25 cellular contexts compared by ENCODE assay signal in the genomic region with DNA sequence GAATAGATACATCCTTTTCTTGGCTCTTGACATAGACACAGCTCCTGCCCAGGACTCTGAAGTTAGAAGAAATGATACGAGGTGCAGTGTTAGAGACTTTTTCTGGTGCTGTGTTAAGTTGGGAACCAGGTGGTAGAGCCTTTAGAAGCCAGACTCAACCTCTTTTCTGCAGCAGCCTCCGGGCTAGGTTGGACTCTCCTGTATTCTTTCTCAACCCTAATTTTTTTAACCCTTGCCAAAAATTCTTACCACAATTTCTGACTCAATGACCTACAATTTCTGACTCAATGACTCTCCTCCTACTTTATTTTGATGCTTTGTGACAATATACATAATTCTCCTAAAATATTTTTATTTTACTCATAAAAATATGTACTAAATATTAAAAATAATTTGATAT.
DNase-seq lines count a peak whose midpoint lies in the region; ATAC-seq, FAIRE-seq and TF ChIP-seq lines count a peak whose summit lies in the region.
"Had no signal": no experiment of that assay in that cellular context is flagged by ENCODE, and none has a peak within 500 bp of the region (broad histone marks: within the 10 kb centered on the region; RNA-seq: fewer than 3 reads in every experiment).

No MANE protein-coding gene starts in this region.

- no peak overlapping the region for H3K27ac Mint-ChIP-seq in activated naive CD4-positive, alpha-beta T cell treated with anti-CD3 and anti-CD28 coated beads, Interleukin-2, amount 50 U/mL, for 72 hours
- H3K27ac Mint-ChIP-seq: CD14-positive monocyte; CD4-positive, alpha-beta memory T cell; CD8-positive, alpha-beta memory T cell had no signal

- H3K79me2 ChIP-seq in PC-3 (ENCODE audit: low read length) = no peaks in the 10 kb centered on the region

- H3K36me3 Mint-ChIP-seq in activated naive CD4-positive, alpha-beta T cell treated with anti-CD3 and anti-CD28 coated beads, Interleukin-2, amount 50 U/mL, for 72 hours = peaks cover 0 to 12% of the 10 kb centered on the region in 2 donors
- H3K36me3 Mint-ChIP-seq: CD14-positive monocyte; CD4-positive, alpha-beta memory T cell; CD4-positive, CD25-positive, alpha-beta regulatory T cell; CD8-positive, alpha-beta memory T cell had no signal

- no peak overlapping the region for H3K27ac ChIP-seq in PC-3 (ENCODE audit: low read length)
- no peak overlapping the region for H3K27ac ChIP-seq in kidney (ENCODE audit: low read depth in 2 of 2, low read length in 2 of 2)
- H3K27ac ChIP-seq: BLaER1 had no signal

- BruUV-seq in PC-3 (replicated peaks; lab: Mats Ljungman, UMichigan) = no TSS peak

- H3F3A ChIP-seq in PC-3 (ENCODE audit: low read length, unreplicated experiment) = no peaks in the 10 kb centered on the region

- H3K4me2 ChIP-seq in PC-3 (ENCODE audit: low read length) = no peak overlapping the region
- H3K4me2 ChIP-seq: BLaER1 had no signal

- peaks cover 5 to 16% of the 10 kb centered on the region in 2 donors for H3K9me3 Mint-ChIP-seq in activated naive CD4-positive, alpha-beta T cell treated with anti-CD3 and anti-CD28 coated beads, Interleukin-2, amount 50 U/mL, for 72 hours

- TF ChIP-seq CTCF in PC-3 (conservative IDR thresholded peaks at IDR 0.05; ENCODE audit: low read depth, low read length) (no peak), epithelial cell of esophagus (IDR thresholded peaks at IDR 0.05; ENCODE audit: insufficient read depth, low read depth, low read length, missing control alignments) (no peak), kidney (IDR thresholded peaks at IDR 0.05; ENCODE audit: borderline replicate concordance, extremely low read depth, insufficient read depth) (no peak)

- peak; percentile 11 for FAIRE-seq in kidney (lab: Jason Lieb, UNC)
- FAIRE-seq: A204.1, D721Med, G401.6, GM12891, GM19239 had no signal

- H3K9me2 ChIP-seq in PC-3 (replicated peaks; ENCODE audit: low read length) = no peaks in the 10 kb centered on the region

- H3K27me3 ChIP-seq in PC-3 (ENCODE audit: low read length) = no peaks in the 10 kb centered on the region
- H3K27me3 ChIP-seq: BE2C, BLaER1 had no signal

- CTCF ChIA-PET in PC-3 (lab: Charles Lee) = no interaction called here

- H3K4me3 ChIP-seq in PC-3 (ENCODE audit: low read length) (no peak overlapping the region), epithelial cell of esophagus (ENCODE audit: low read length) (no peak overlapping the region), kidney (ENCODE audit: low read length in 2 of 2) (no peak overlapping the region)
- H3K4me3 ChIP-seq: BLaER1 had no signal

- H3K36me3 ChIP-seq in PC-3 (ENCODE audit: low read depth, low read length) (no peaks in the 10 kb centered on the region), kidney (ENCODE audit: control insufficient read depth in 1 of 2, insufficient read depth in 2 of 2, low read length in 2 of 2) (no peaks in the 10 kb centered on the region)
- H3K36me3 ChIP-seq: BE2C, BLaER1 had no signal

- H3K4me1 ChIP-seq in PC-3 (ENCODE audit: insufficient read depth, low read length) (peaks cover 17% of the 10 kb centered on the region), kidney (ENCODE audit: control insufficient read depth in 1 of 2, insufficient read depth in 1 of 2, low read depth in 1 of 2, low read length in 2 of 2) (no peaks in the 10 kb centered on the region)
- H3K4me1 ChIP-seq: BE2C, BLaER1 had no signal

- DNase-seq in M059J (ENCODE audit: low read depth) (peak; percentile 45), PC-3 (peak; percentile 32), epithelial cell of esophagus (ENCODE audit: low read depth) (peak; percentile 34), kidney (no peak), COR-L47 (lab: John Stamatoyannopoulos, UW) (no peak), HuH-7 (ENCODE audit: low spot score) (no peak)
- DNase-seq in activated naive CD4-positive, alpha-beta T cell treated with anti-CD3 and anti-CD28 coated beads, Interleukin-2, amount 50 U/mL, for 72 hours (ENCODE audit: low spot score in 2 of 2) = no peak
- DNase-seq: 8988T; ACHN; BE2C; C1 segment of cervical spinal cord; Caco-2; Calu3; CD4-positive, alpha-beta memory T cell; CD4-positive, CD25-positive, alpha-beta regulatory T cell; CD8-positive, alpha-beta memory T cell; DMS79 treated with DMSO at 0.1 percent for 48 hours; GF-D8 had no signal

- intact Hi-C loops in PC-3 (cut with micrococcal nuclease) = no loop called here
- intact Hi-C loops in kidney (cut with DNase I) = no loop called here

- H3K9me3 ChIP-seq in PC-3 (ENCODE audit: low read length) = peaks cover 7% of the 10 kb centered on the region
- no peaks in the 10 kb centered on the region for H3K9me3 ChIP-seq in kidney (ENCODE audit: control insufficient read depth in 1 of 2, low read length in 2 of 2)
- H3K9me3 ChIP-seq: BE2C had no signal

- H2AFZ ChIP-seq in PC-3 (ENCODE audit: low read length) = no peak overlapping the region

- H4K20me1 ChIP-seq in PC-3 (ENCODE audit: low read length) = no peaks in the 10 kb centered on the region
- H4K20me1 ChIP-seq: BLaER1 had no signal

- H3K9ac ChIP-seq in PC-3 (ENCODE audit: low read length) (no peak overlapping the region), kidney (ENCODE audit: low read length in 2 of 2) (no peak overlapping the region)
- H3K9ac ChIP-seq: BLaER1 had no signal

- no peak for ATAC-seq in PC-3
- no peak for ATAC-seq in activated naive CD4-positive, alpha-beta T cell treated with anti-CD3 and anti-CD28 coated beads, Interleukin-2, amount 50 U/mL, for 72 hours

- POLR2A ChIA-PET in PC-3 (lab: Charles Lee; ENCODE audit: unreplicated experiment) = no interaction called here

Comparison
In these comparisons a context has a peak if more than half of its experiments do, and no peak if none do; other contexts are left out.
1. DNase-seq: peak in M059J (single experiment), PC-3 (single experiment) and epithelial cell of esophagus (single experiment); none in kidney (single experiment), activated naive CD4-positive, alpha-beta T cell treated with anti-CD3 and anti-CD28 coated beads, Interleukin-2, amount 50 U/mL, for 72 hours (0 of 2), COR-L47 (single experiment) and HuH-7 (single experiment).